35 cellular contexts compared by ENCODE assay signal in the genomic region with DNA sequence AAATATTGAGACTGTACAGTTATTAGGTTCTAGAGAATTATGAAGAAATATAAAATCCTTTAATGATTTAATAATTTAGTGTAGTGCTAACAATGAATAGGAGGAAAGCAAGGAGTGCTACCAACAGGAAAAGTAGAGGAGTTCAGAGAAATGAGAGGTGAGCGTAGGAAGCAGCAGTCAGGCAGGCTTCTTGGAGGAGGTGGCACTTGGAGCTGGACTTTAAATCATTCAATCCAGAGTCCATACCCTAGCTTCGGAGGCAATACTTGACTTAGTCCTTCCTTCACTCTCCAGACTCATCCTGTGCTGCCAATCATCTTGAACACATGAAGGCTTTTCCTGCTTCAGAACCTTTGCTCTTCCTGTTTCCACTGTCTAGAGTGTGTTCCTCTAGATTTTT.
"Had no signal": no experiment of that assay in that cellular context is flagged by ENCODE, and none has a peak within 500 bp of the region (broad histone marks: within the 10 kb centered on the region; RNA-seq: fewer than 3 reads in every experiment).

No MANE protein-coding gene starts in this region.

- H3K27ac Mint-ChIP-seq: activated CD4-positive, alpha-beta memory T cell treated with anti-CD3 and anti-CD28 coated beads for 36 hours; activated CD4-positive, alpha-beta T cell treated with anti-CD3 and anti-CD28 coated beads for 36 hours; activated CD4-positive, alpha-beta T cell treated with anti-CD3 and anti-CD28 coated beads, Interleukin-2, amount 10 ng/mL, durations not matched to agents 24 days and 14 days; activated CD8-positive, alpha-beta memory T cell treated with anti-CD3 and anti-CD28 coated beads, Interleukin-2, amount 10 ng/mL, durations not matched to agents 7 days and 5 days; activated CD8-positive, alpha-beta T cell treated with anti-CD3 and anti-CD28 coated beads, Interleukin-2, amount 10 ng/mL, durations not matched to agents 7 days and 5 days; activated naive CD4-positive, alpha-beta T cell treated with anti-CD3 and anti-CD28 coated beads, Interleukin-2, amount 10 ng/mL, durations not matched to agents 7 days and 5 days; activated naive CD4-positive, alpha-beta T cell treated with anti-CD3 and anti-CD28 coated beads, Interleukin-2, amount 50 U/mL, for 72 hours; activated naive CD8-positive, alpha-beta T cell treated with anti-CD3 and anti-CD28 coated beads, Interleukin-2, amount 10 ng/mL, durations not matched to agents 7 days and 5 days; activated T-helper 1 cell treated with anti-CD3 and anti-CD28 coated beads, Interleukin-12 subunit alpha, Interleukin-12 subunit beta, Interleukin-2, Interleukin-4 antibody, amounts not matched to agents 30 ng/mL and 10 ng/mL and 1 ng/mL, durations not matched to agents 14 hours and 24 hours and 36 hours; activated T-helper 2 cell treated with anti-CD3 and anti-CD28 coated beads, Interferon-gamma antibody, Interleukin-2, Interleukin-4, amounts not matched to agents 10 μg/mL and 5 μg/mL and 100 μg/mL, durations not matched to agents 14 hours and 24 hours and 36 hours; brain; T-helper 17 cell; T-helper 2 cell treated with Interferon-gamma antibody and Interleukin-4, amounts not matched to agents 5 μg/mL and 100 μg/mL, for 36 hours had no signal

- H3K36me3 ChIP-seq: ascending aorta, breast epithelium, cardiac muscle cell, colonic mucosa, esophagus muscularis mucosa, gastrocnemius medialis, heart left ventricle had no signal

- H3K27me3 ChIP-seq: ascending aorta, breast epithelium, cardiac muscle cell, colonic mucosa, esophagus muscularis mucosa, foreskin keratinocyte, gastrocnemius medialis, heart left ventricle had no signal

- H3K27ac ChIP-seq: ascending aorta, breast epithelium, cardiac muscle cell, colonic mucosa, esophagus muscularis mucosa, foreskin keratinocyte, gastrocnemius medialis, heart left ventricle had no signal

- H3K9me3 ChIP-seq: ascending aorta, breast epithelium, colonic mucosa, esophagus muscularis mucosa, gastrocnemius medialis, heart left ventricle had no signal

- H3K36me3 Mint-ChIP-seq: activated CD4-positive, alpha-beta memory T cell treated with anti-CD3 and anti-CD28 coated beads for 36 hours; activated CD8-positive, alpha-beta memory T cell treated with anti-CD3 and anti-CD28 coated beads, Interleukin-2, amount 10 ng/mL, durations not matched to agents 7 days and 5 days; activated naive CD4-positive, alpha-beta T cell treated with anti-CD3 and anti-CD28 coated beads, Interleukin-2, amount 10 ng/mL, durations not matched to agents 7 days and 5 days; activated naive CD4-positive, alpha-beta T cell treated with anti-CD3 and anti-CD28 coated beads, Interleukin-2, amount 50 U/mL, for 72 hours; activated naive CD8-positive, alpha-beta T cell treated with anti-CD3 and anti-CD28 coated beads, Interleukin-2, amount 10 ng/mL, durations not matched to agents 7 days and 5 days had no signal

- H3K9me3 Mint-ChIP-seq: activated CD4-positive, alpha-beta memory T cell treated with anti-CD3 and anti-CD28 coated beads for 36 hours; activated CD4-positive, alpha-beta T cell treated with anti-CD3 and anti-CD28 coated beads, Interleukin-2, amount 10 ng/mL, durations not matched to agents 24 days and 14 days; activated naive CD4-positive, alpha-beta T cell treated with anti-CD3 and anti-CD28 coated beads, Interleukin-2, amount 10 ng/mL, durations not matched to agents 7 days and 5 days; activated naive CD8-positive, alpha-beta T cell treated with anti-CD3 and anti-CD28 coated beads, Interleukin-2, amount 10 ng/mL, durations not matched to agents 7 days and 5 days; activated T-helper 1 cell treated with anti-CD3 and anti-CD28 coated beads, Interleukin-12 subunit alpha, Interleukin-12 subunit beta, Interleukin-2, Interleukin-4 antibody, amounts not matched to agents 30 ng/mL and 10 ng/mL and 1 ng/mL, durations not matched to agents 14 hours and 24 hours and 36 hours; activated T-helper 2 cell treated with anti-CD3 and anti-CD28 coated beads, Interferon-gamma antibody, Interleukin-2, Interleukin-4, amounts not matched to agents 10 μg/mL and 5 μg/mL and 100 μg/mL, durations not matched to agents 14 hours and 24 hours and 36 hours; T-helper 2 cell treated with Interferon-gamma antibody and Interleukin-4, amounts not matched to agents 5 μg/mL and 100 μg/mL, for 36 hours had no signal

- H3K27me3 Mint-ChIP-seq: activated CD4-positive, alpha-beta memory T cell treated with anti-CD3 and anti-CD28 coated beads for 36 hours; activated CD8-positive, alpha-beta memory T cell treated with anti-CD3 and anti-CD28 coated beads, Interleukin-2, amount 10 ng/mL, durations not matched to agents 7 days and 5 days; activated naive CD4-positive, alpha-beta T cell treated with anti-CD3 and anti-CD28 coated beads, Interleukin-2, amount 10 ng/mL, durations not matched to agents 7 days and 5 days; activated naive CD8-positive, alpha-beta T cell treated with anti-CD3 and anti-CD28 coated beads, Interleukin-2, amount 10 ng/mL, durations not matched to agents 7 days and 5 days; brain; T-helper 17 cell had no signal

- H3K4me3 ChIP-seq: ascending aorta, breast epithelium, cardiac muscle cell, colonic mucosa, esophagus muscularis mucosa, gastrocnemius medialis, heart left ventricle had no signal

- H3K4me3 Mint-ChIP-seq: activated CD4-positive, alpha-beta memory T cell treated with anti-CD3 and anti-CD28 coated beads for 36 hours; activated CD4-positive, alpha-beta T cell treated with anti-CD3 and anti-CD28 coated beads for 36 hours; activated CD4-positive, alpha-beta T cell treated with anti-CD3 and anti-CD28 coated beads, Interleukin-2, amount 10 ng/mL, durations not matched to agents 24 days and 14 days; activated CD8-positive, alpha-beta memory T cell treated with anti-CD3 and anti-CD28 coated beads, Interleukin-2, amount 10 ng/mL, durations not matched to agents 7 days and 5 days; activated CD8-positive, alpha-beta T cell treated with anti-CD3 and anti-CD28 coated beads, Interleukin-2, amount 10 ng/mL, durations not matched to agents 7 days and 5 days; activated naive CD4-positive, alpha-beta T cell treated with anti-CD3 and anti-CD28 coated beads, Interleukin-2, amount 10 ng/mL, durations not matched to agents 7 days and 5 days; activated naive CD8-positive, alpha-beta T cell treated with anti-CD3 and anti-CD28 coated beads, Interleukin-2, amount 10 ng/mL, durations not matched to agents 7 days and 5 days; activated T-helper 1 cell treated with anti-CD3 and anti-CD28 coated beads, Interleukin-12 subunit alpha, Interleukin-12 subunit beta, Interleukin-2, Interleukin-4 antibody, amounts not matched to agents 30 ng/mL and 10 ng/mL and 1 ng/mL, durations not matched to agents 14 hours and 24 hours and 36 hours; brain; T-helper 17 cell; T-helper 2 cell treated with Interferon-gamma antibody and Interleukin-4, amounts not matched to agents 5 μg/mL and 100 μg/mL, for 36 hours had no signal

- FAIRE-seq: endometrium had no signal

- H3K4me1 Mint-ChIP-seq: activated CD4-positive, alpha-beta T cell treated with anti-CD3 and anti-CD28 coated beads for 36 hours; activated CD4-positive, alpha-beta T cell treated with anti-CD3 and anti-CD28 coated beads, Interleukin-2, amount 10 ng/mL, durations not matched to agents 24 days and 14 days; activated CD8-positive, alpha-beta memory T cell treated with anti-CD3 and anti-CD28 coated beads, Interleukin-2, amount 10 ng/mL, durations not matched to agents 7 days and 5 days; activated naive CD4-positive, alpha-beta T cell treated with anti-CD3 and anti-CD28 coated beads, Interleukin-2, amount 10 ng/mL, durations not matched to agents 7 days and 5 days; activated naive CD8-positive, alpha-beta T cell treated with anti-CD3 and anti-CD28 coated beads, Interleukin-2, amount 10 ng/mL, durations not matched to agents 7 days and 5 days; T-helper 17 cell had no signal

- H3K4me1 ChIP-seq: ascending aorta, breast epithelium, colonic mucosa, foreskin keratinocyte, gastrocnemius medialis had no signal

- ATAC-seq: activated CD4-positive, alpha-beta T cell treated with anti-CD3 and anti-CD28 coated beads for 36 hours; activated CD8-positive, alpha-beta memory T cell treated with anti-CD3 and anti-CD28 coated beads, Interleukin-2, amount 10 ng/mL, durations not matched to agents 7 days and 5 days; activated CD8-positive, alpha-beta T cell treated with anti-CD3 and anti-CD28 coated beads, Interleukin-2, amount 10 ng/mL, durations not matched to agents 7 days and 5 days; activated naive CD4-positive, alpha-beta T cell treated with anti-CD3 and anti-CD28 coated beads, Interleukin-2, amount 50 U/mL, for 72 hours; foreskin keratinocyte; gastrocnemius medialis; heart left ventricle; T-helper 17 cell had no signal

- DNase-seq: activated CD4-positive, alpha-beta memory T cell treated with anti-CD3 and anti-CD28 coated beads for 36 hours; activated CD4-positive, alpha-beta T cell treated with anti-CD3 and anti-CD28 coated beads for 36 hours; activated CD4-positive, alpha-beta T cell treated with anti-CD3 and anti-CD28 coated beads, Interleukin-2, amount 10 ng/mL, durations not matched to agents 24 days and 14 days; activated CD4-positive, CD25-positive, alpha-beta regulatory T cell; activated CD4-positive, CD25-positive, alpha-beta regulatory T cell treated with anti-CD3 and anti-CD28 coated beads, Interleukin-2, amount 50 U/mL, for 72 hours; activated CD8-positive, alpha-beta memory T cell treated with anti-CD3 and anti-CD28 coated beads, Interleukin-2, amount 10 ng/mL, durations not matched to agents 7 days and 5 days; activated CD8-positive, alpha-beta memory T cell treated with anti-CD3 and anti-CD28 coated beads, Interleukin-2, amount 50 U/mL, for 4 hours; activated CD8-positive, alpha-beta T cell treated with anti-CD3 and anti-CD28 coated beads, Interleukin-2, amount 10 ng/mL, durations not matched to agents 7 days and 5 days; activated gamma-delta T cell; activated naive CD4-positive, alpha-beta T cell; activated naive CD4-positive, alpha-beta T cell treated with anti-CD3 and anti-CD28 coated beads, Interleukin-2, amount 10 ng/mL, durations not matched to agents 7 days and 5 days; activated naive CD8-positive, alpha-beta T cell treated with anti-CD3 and anti-CD28 coated beads, Interleukin-2, amount 10 ng/mL, durations not matched to agents 7 days and 5 days; activated T-cell treated with anti-CD3 and anti-CD28 coated beads, Interleukin-2, amount 50 U/mL, for 1 hour; activated T-cell treated with anti-CD3 and anti-CD28 coated beads, Interleukin-2, amount 50 U/mL, for 48 hours; central memory CD4-positive, alpha-beta T cell; cerebellar nuclear complex; colonic mucosa; effector CD8-positive, alpha-beta T cell; foreskin keratinocyte; gastrocnemius medialis; glutamatergic neuron; heart left ventricle; T-helper 1 cell; T-helper 17 cell; T1000 had no signal
